ENCODE assay signal across 32 cellular contexts in genomic region chr13:69820180-69820579, GRCh38.
"Had no signal": no experiment of that assay in that cellular context is flagged by ENCODE, and none has a peak within 500 bp of the region (broad histone marks: within the 10 kb centered on the region; RNA-seq: fewer than 3 reads in every experiment).

No MANE protein-coding gene starts in this region.

- H3K9ac ChIP-seq: KMS-11 had no signal

- H3K4me3 ChIP-seq: SK-N-MC had no signal

- ATAC-seq: activated CD8-positive, alpha-beta T cell treated with anti-CD3 and anti-CD28 coated beads for 36 hours; activated T-cell treated with anti-CD3 and anti-CD28 coated beads, Interleukin-2, amount 50 U/mL, for 72 hours; activated T-helper 17 cell treated with anti-CD3 and anti-CD28 coated beads, Interleukin-2, amount 50 U/mL, for 72 hours had no signal

- H3K36me3 ChIP-seq: brain microvascular endothelial cell, WERI-Rb-1 had no signal

- H3K27ac ChIP-seq: brain microvascular endothelial cell, KMS-11, SK-N-MC, WERI-Rb-1 had no signal

- DNase-seq: activated CD4-positive, alpha-beta T cell treated with anti-CD3 and anti-CD28 coated beads for 1 hour; activated CD4-positive, alpha-beta T cell treated with anti-CD3 and anti-CD28 coated beads, Interleukin-2, amount 10 ng/mL, durations not matched to agents 24 days and 14 days; activated CD4-positive, alpha-beta T cell treated with anti-CD3 and anti-CD28 coated beads, Interleukin-2, amount 50 U/mL, for 4 hours; activated CD4-positive, CD25-positive, alpha-beta regulatory T cell; activated CD8-positive, alpha-beta T cell treated with anti-CD3 and anti-CD28 coated beads for 36 hours; activated effector memory CD4-positive, alpha-beta T cell treated with anti-CD3 and anti-CD28 coated beads, Interleukin-2, amount 50 U/mL, for 16 hours; activated naive CD4-positive, alpha-beta T cell; activated naive CD4-positive, alpha-beta T cell treated with anti-CD3 and anti-CD28 coated beads, Interleukin-2, amount 50 U/mL, for 16 hours; activated naive CD8-positive, alpha-beta T cell treated with anti-CD3 and anti-CD28 coated beads for 36 hours; activated T-cell treated with anti-CD3 and anti-CD28 coated beads, Interleukin-2, amount 50 U/mL, for 1 hour; activated T-cell treated with anti-CD3 and anti-CD28 coated beads, Interleukin-2, amount 50 U/mL, for 72 hours; amniotic stem cell; aorta; brain microvascular endothelial cell; central memory CD4-positive, alpha-beta T cell; NCI-H1105; NCI-H1417 treated with DMSO at 0.1 percent for 48 hours; NCI-H1694 treated with DMSO at 0.1 percent for 48 hours; NCI-H2029 treated with DMSO at 0.1 percent for 48 hours; NCI-H2107; NCI-H2171; NCI-H510A; NCI-H69; Right ventricle myocardium superior; SW 1271; T-helper 1 cell; T-helper 2 cell; T1000; WERI-Rb-1 had no signal

- H3K4me2 ChIP-seq: KMS-11 had no signal

- H3K27me3 ChIP-seq: brain microvascular endothelial cell had no signal
